ENCODE assay signal across 19 cellular contexts in the genomic region with DNA sequence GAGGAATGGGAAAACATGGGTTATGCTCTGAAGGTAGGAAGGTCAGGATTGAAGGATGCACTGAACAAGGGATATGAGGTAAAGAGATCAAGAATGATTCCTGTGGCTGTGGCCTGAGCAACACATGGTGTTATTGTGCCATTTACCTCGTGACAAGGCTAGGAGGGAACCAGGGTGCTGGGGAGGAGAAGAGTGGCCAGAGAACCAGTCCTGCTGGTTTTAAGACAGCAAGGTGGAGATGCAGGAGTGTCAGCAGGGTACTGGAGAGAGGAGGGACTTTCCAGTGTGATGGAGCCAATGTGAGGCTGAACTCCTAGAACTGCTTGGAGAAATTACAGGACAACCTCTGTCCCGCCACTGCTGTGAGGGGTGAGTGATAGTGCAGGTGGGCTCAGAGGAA.
DNase-seq lines count a peak whose midpoint lies in the region; ATAC-seq, FAIRE-seq and TF ChIP-seq lines count a peak whose summit lies in the region.
"Had no signal": no experiment of that assay in that cellular context is flagged by ENCODE, and none has a peak within 500 bp of the region (broad histone marks: within the 10 kb centered on the region; RNA-seq: fewer than 3 reads in every experiment).

No MANE protein-coding gene starts in this region.

- H3K4ac ChIP-seq in H1 (replicated peaks; ENCODE audit: insufficient read length, low read depth, low read length) (no peak overlapping the region), neuronal stem cell (ENCODE audit: low read length) (no peak overlapping the region)

- H3K4me1 Mint-ChIP-seq in activated T-helper 2 cell treated with anti-CD3 and anti-CD28 coated beads, Interferon-gamma antibody, Interleukin-2, Interleukin-4, amounts not matched to agents 10 μg/mL and 5 μg/mL and 100 μg/mL, durations not matched to agents 14 hours and 24 hours and 36 hours (ENCODE audit: low read depth), result peaks cover 18% of the 10 kb centered on the region

- H3K27me3 ChIP-seq in H1 (replicated peaks in 1 of 4; ENCODE audit: control insufficient read depth in 3 of 4, extremely low read depth in 1 of 4, insufficient read depth in 3 of 4, low read length in 3 of 4) (no peaks in the 10 kb centered on the region), neuronal stem cell (ENCODE audit: control insufficient read depth in 3 of 3, insufficient read depth in 3 of 3, low read depth in 1 of 3, low read length in 3 of 3) (no peaks in the 10 kb centered on the region)
- H3K27me3 ChIP-seq: BLaER1, SJSA1 had no signal

- no peak for DNase-seq in H54 (ENCODE audit: insufficient read length, low spot score)
- peak; percentile 18 for DNase-seq in LNCaP clone FGC (ENCODE audit: low read depth)
- no peak for DNase-seq in H1 (ENCODE audit: low read depth in 1 of 2, low spot score in 2 of 2)
- no peak for DNase-seq in neuronal stem cell (ENCODE audit: low spot score)
- DNase-seq in D721Med (ENCODE audit: insufficient read length, low spot score), result no peak
- DNase-seq in activated T-helper 2 cell treated with anti-CD3 and anti-CD28 coated beads, Interferon-gamma antibody, Interleukin-2, Interleukin-4, amounts not matched to agents 10 μg/mL and 5 μg/mL and 100 μg/mL, durations not matched to agents 14 hours and 24 hours and 36 hours (ENCODE audit: low spot score), result no peak
- DNase-seq: CD4-positive, alpha-beta memory T cell; DND-41; H9; Kasumi-1; NCI-H1092 treated with DMSO at 0.1 percent for 48 hours; NCI-H2081; NCI-H524; NCI-H82; OCI-M1 had no signal

- no peaks in the 10 kb centered on the region for H3K9me3 Mint-ChIP-seq in activated T-helper 2 cell treated with anti-CD3 and anti-CD28 coated beads, Interferon-gamma antibody, Interleukin-2, Interleukin-4, amounts not matched to agents 10 μg/mL and 5 μg/mL and 100 μg/mL, durations not matched to agents 14 hours and 24 hours and 36 hours
- H3K9me3 Mint-ChIP-seq: H9 had no signal

- ATAC-seq in activated CD4-positive, CD25-positive, alpha-beta regulatory T cell treated with anti-CD3 and anti-CD28 coated beads, Interleukin-2, amount 50 U/mL, for 24 hours, result no peak

- H2BK12ac ChIP-seq in H1 (ENCODE audit: low read depth, low read length), result no peak overlapping the region
- H2BK12ac ChIP-seq in neuronal stem cell (ENCODE audit: low read length), result no peak overlapping the region

- no peak overlapping the region for H4K5ac ChIP-seq in H1 (ENCODE audit: insufficient read length, low read depth, low read length)

- H3K4me1 ChIP-seq in H1 (replicated peaks in 1 of 4; ENCODE audit: control insufficient read depth in 3 of 4, insufficient read depth in 4 of 4, low read length in 3 of 4) (peaks cover 0 to 2% (median 0%) of the 10 kb centered on the region in 4 experiments; a peak in 1 of 7 replicates), neuronal stem cell (ENCODE audit: control insufficient read depth in 2 of 2, insufficient read depth in 1 of 2, low read depth in 1 of 2, low read length in 2 of 2) (peaks cover 2 to 9% of the 10 kb centered on the region in 2 donors)

- H2BK20ac ChIP-seq in H1 (ENCODE audit: low read length), result no peak overlapping the region

- H3K23me2 ChIP-seq in H1 (ENCODE audit: low read depth, low read length), result no peaks in the 10 kb centered on the region

- H3K14ac ChIP-seq in H1 (ENCODE audit: insufficient read length) (no peak overlapping the region), neuronal stem cell (ENCODE audit: low read length) (no peak overlapping the region)

- H3K4me2 ChIP-seq in H1 (ENCODE audit: insufficient read depth in 1 of 2, low read depth in 2 of 2, low read length in 2 of 2) (no peak overlapping the region), neuronal stem cell (ENCODE audit: insufficient read depth, low read length, poor library complexity, severe bottlenecking) (no peak overlapping the region)
- H3K4me2 ChIP-seq: BLaER1 had no signal

- H3K9ac ChIP-seq in H1 (replicated peaks in 1 of 4; ENCODE audit: extremely low read depth in 1 of 4, low read depth in 3 of 4, low read length in 3 of 4), result no peak overlapping the region
- H3K9ac ChIP-seq in neuronal stem cell (ENCODE audit: low read depth, low read length, poor library complexity), result peak overlapping the region; percentile 37
- H3K9ac ChIP-seq: BLaER1 had no signal

- H3K4me3 ChIP-seq in LNCaP clone FGC (ENCODE audit: low read depth, low read length) (no peak overlapping the region), H1 (ENCODE audit: extremely low read depth in 1 of 4, insufficient read depth in 2 of 4, low read depth in 3 of 4, low read length in 4 of 4) (no peak overlapping the region), neuronal stem cell (ENCODE audit: low read length in 2 of 2) (no peak overlapping the region)
- H3K4me3 ChIP-seq: BLaER1, SJSA1 had no signal

- TF ChIP-seq CTCF in LNCaP clone FGC (IDR thresholded peaks at IDR 0.05; ENCODE audit: control insufficient read depth, extremely low read depth, insufficient read depth), result no peak
- TF ChIP-seq CTCF in H1 (IDR thresholded peaks at IDR 0.05; ENCODE audit: control extremely low read depth in 1 of 3, insufficient read depth in 1 of 3, low read depth in 1 of 3, low read length in 3 of 3), result no peak
- no peak for TF ChIP-seq CTCF in D721Med (IDR thresholded peaks at IDR 0.05; ENCODE audit: insufficient read depth, missing control alignments)

- no peak overlapping the region for H3K56ac ChIP-seq in H1 (replicated peaks; ENCODE audit: insufficient read length, low read depth, low read length)

- H3K27ac ChIP-seq in H1 (ENCODE audit: low read depth, low read length), result no peak overlapping the region
- H3K27ac ChIP-seq in neuronal stem cell (replicated peaks; ENCODE audit: low read length), result no peak overlapping the region
- H3K27ac ChIP-seq: BLaER1, HL-60, SJSA1 had no signal

- H3K36me3 Mint-ChIP-seq in activated T-helper 2 cell treated with anti-CD3 and anti-CD28 coated beads, Interferon-gamma antibody, Interleukin-2, Interleukin-4, amounts not matched to agents 10 μg/mL and 5 μg/mL and 100 μg/mL, durations not matched to agents 14 hours and 24 hours and 36 hours (ENCODE audit: low read depth), result no peaks in the 10 kb centered on the region
- H3K36me3 Mint-ChIP-seq: CD4-positive, alpha-beta memory T cell had no signal

- TF ChIP-seq EP300 in H1 (IDR thresholded peaks at IDR 0.05; ENCODE audit: borderline replicate concordance in 1 of 2, low read depth in 2 of 2, low read length in 2 of 2), result no peak

- CTCF ChIA-PET in H1 (lab: Charles Lee; ENCODE audit: partially characterized antibody), result interaction anchor here (1.4 to 2.1 kb wide), 2 partner anchors 16 to 1178 kb away, joined by 4 to 11 read pairs; no protein-coding TSS in a partner anchor

- POLR2A ChIA-PET in H1 (lab: Charles Lee; ENCODE audit: partially characterized antibody), result no interaction called here

- no peak for TF ChIP-seq RAD21 in H1 (IDR thresholded peaks at IDR 0.05 in 1 of 2, conservative IDR thresholded peaks at IDR 0.05 in 1 of 2; ENCODE audit: low read depth in 2 of 2, low read length in 2 of 2)

- H3K79me1 ChIP-seq in H1 (ENCODE audit: low read depth, low read length) (no peaks in the 10 kb centered on the region), neuronal stem cell (ENCODE audit: low read depth, low read length) (no peaks in the 10 kb centered on the region)

- H3K36me3 ChIP-seq in H1 (ENCODE audit: control insufficient read depth in 2 of 4, insufficient read depth in 4 of 4, low read length in 3 of 4) (no peaks in the 10 kb centered on the region), neuronal stem cell (replicated peaks in 1 of 2; ENCODE audit: control insufficient read depth in 2 of 2, insufficient read depth in 2 of 2, low read length in 2 of 2) (no peaks in the 10 kb centered on the region)
- H3K36me3 ChIP-seq: BLaER1, SJSA1 had no signal

- no peak overlapping the region for H2AK5ac ChIP-seq in H1 (ENCODE audit: low read depth, low read length)
- no peak overlapping the region for H2AK5ac ChIP-seq in neuronal stem cell (ENCODE audit: low read depth, low read length)

- peak; percentile 68 for FAIRE-seq in H54 (lab: Jason Lieb, UNC)
- no peak for FAIRE-seq in H1 (lab: Jason Lieb, UNC)
- FAIRE-seq in D721Med (lab: Jason Lieb, UNC), result no peak

- no peak overlapping the region for H2BK15ac ChIP-seq in H1 (ENCODE audit: low read length)
- H2BK15ac ChIP-seq in neuronal stem cell (ENCODE audit: low read length), result no peak overlapping the region

- TF ChIP-seq POLR2A in H54 (IDR thresholded peaks at IDR 0.05; ENCODE audit: low read depth, low read length) (no peak), H1 (IDR thresholded peaks at IDR 0.05; ENCODE audit: control extremely low read depth in 1 of 2, low read depth in 2 of 2, low read length in 2 of 2) (no peak)

- no peaks in the 10 kb centered on the region for H4K20me1 ChIP-seq in H1 (replicated peaks in 1 of 2; ENCODE audit: control insufficient read depth in 1 of 2, insufficient read depth in 2 of 2, low read length in 2 of 2)
- H4K20me1 ChIP-seq: BLaER1 had no signal

- H3K9me3 ChIP-seq in H1 (ENCODE audit: insufficient read depth in 2 of 2, low read depth in 1 of 2, low read length in 1 of 2) (no peaks in the 10 kb centered on the region), neuronal stem cell (replicated peaks in 1 of 2; ENCODE audit: control insufficient read depth in 2 of 2, insufficient read depth in 1 of 2, low read depth in 1 of 2, low read length in 2 of 2) (no peaks in the 10 kb centered on the region)
- H3K9me3 ChIP-seq: BLaER1, SJSA1 had no signal

- H3K27me3 Mint-ChIP-seq in activated T-helper 2 cell treated with anti-CD3 and anti-CD28 coated beads, Interferon-gamma antibody, Interleukin-2, Interleukin-4, amounts not matched to agents 10 μg/mL and 5 μg/mL and 100 μg/mL, durations not matched to agents 14 hours and 24 hours and 36 hours (ENCODE audit: low read depth), result peaks cover 28% of the 10 kb centered on the region
- H3K27me3 Mint-ChIP-seq: CD4-positive, alpha-beta memory T cell had no signal

- H3K23ac ChIP-seq in H1 (ENCODE audit: insufficient read length), result no peak overlapping the region
- H3K23ac ChIP-seq in neuronal stem cell (ENCODE audit: low read depth, low read length, poor library complexity), result no peak overlapping the region

- no peak overlapping the region for H3K4me3 Mint-ChIP-seq in activated T-helper 2 cell treated with anti-CD3 and anti-CD28 coated beads, Interferon-gamma antibody, Interleukin-2, Interleukin-4, amounts not matched to agents 10 μg/mL and 5 μg/mL and 100 μg/mL, durations not matched to agents 14 hours and 24 hours and 36 hours (ENCODE audit: low read depth)
- H3K4me3 Mint-ChIP-seq: CD4-positive, alpha-beta memory T cell; H9 had no signal

- no peak overlapping the region for H3K18ac ChIP-seq in H1 (ENCODE audit: extremely low read depth, low read length)
- no peak overlapping the region for H3K18ac ChIP-seq in neuronal stem cell (ENCODE audit: low read length)

- H3K27ac Mint-ChIP-seq in activated T-helper 2 cell treated with anti-CD3 and anti-CD28 coated beads, Interferon-gamma antibody, Interleukin-2, Interleukin-4, amounts not matched to agents 10 μg/mL and 5 μg/mL and 100 μg/mL, durations not matched to agents 14 hours and 24 hours and 36 hours, result no peak overlapping the region
- H3K27ac Mint-ChIP-seq: H9 had no signal

- 85% methylated on average over 2 of the region's 2 CpGs; no CpG with 5 or more reads in 1 of the 2 experiments for WGBS in H1 (ENCODE audit: extremely low coverage in 1 of 2, insufficient coverage in 1 of 2, insufficient read length in 1 of 2, insufficient replicate concordance in 2 of 2, low coverage in 1 of 2, low lambda C conversion rate in 2 of 2, missing lambda C conversion rate in 1 of 2), 2 experiments
- no CpG with 5 or more reads among the region's 2 CpGs for WGBS in neuronal stem cell (ENCODE audit: extremely low coverage in 2 of 2, insufficient read length in 2 of 2, insufficient replicate concordance in 1 of 2), 2 donors

- H4K8ac ChIP-seq in H1 (ENCODE audit: extremely low read depth, insufficient read depth, low read length) (no peak overlapping the region), neuronal stem cell (ENCODE audit: low read depth, low read length) (no peak overlapping the region)

- H3K79me2 ChIP-seq in H1 (ENCODE audit: control insufficient read depth in 1 of 2, insufficient read depth in 2 of 2, low read length in 2 of 2), result no peaks in the 10 kb centered on the region

- H2BK5ac ChIP-seq in H1 (ENCODE audit: low read depth, low read length) (no peak overlapping the region), neuronal stem cell (ENCODE audit: low read length) (no peak overlapping the region)

- peak overlapping the region; percentile 76; the same call in 1 of the 2 replicates for H2AFZ ChIP-seq in H1 (ENCODE audit: low read length)
- no peak overlapping the region for H2AFZ ChIP-seq in neuronal stem cell (ENCODE audit: low read length)

- no peak overlapping the region for H4K91ac ChIP-seq in H1 (replicated peaks; ENCODE audit: insufficient read length, low read length)
- H4K91ac ChIP-seq in neuronal stem cell (ENCODE audit: low read depth, low read length, poor library complexity), result no peak overlapping the region

- H2BK120ac ChIP-seq in H1 (replicated peaks; ENCODE audit: low read depth, low read length) (no peak overlapping the region), neuronal stem cell (ENCODE audit: low read depth, low read length) (no peak overlapping the region)

- intact Hi-C loops in activated T-helper 2 cell treated with anti-CD3 and anti-CD28 coated beads, Interferon-gamma antibody, Interleukin-2, Interleukin-4, amounts not matched to agents 10 μg/mL and 5 μg/mL and 100 μg/mL, durations not matched to agents 14 hours and 24 hours and 36 hours (cut with micrococcal nuclease), result no loop called here
